In genomic region chr15:101267320-101268104, GRCh38 we compare ENCODE assay signal across 9 cellular contexts. TPM values are rescaled to one million over a fixed set of nuclear protein-coding genes. Genes with fewer than 3 reads are reported as not detected.
DNase-seq lines count a peak whose midpoint lies in the region; ATAC-seq, FAIRE-seq and TF ChIP-seq lines count a peak whose summit lies in the region.
"Had no signal": no experiment of that assay in that cellular context is flagged by ENCODE, and none has a peak within 500 bp of the region (broad histone marks: within the 10 kb centered on the region; RNA-seq: fewer than 3 reads in every experiment).

No MANE protein-coding gene starts in this region.

- TF ChIP-seq RAD21 in HepG2 (CRISPR knock-in tag; IDR thresholded peaks at IDR 0.05) = no peak

- 81% methylated on average over 14 of the region's 18 CpGs for WGBS in HepG2 (ENCODE audit: low lambda C conversion rate)

- TF ChIP-seq CTCF in colonic mucosa (IDR thresholded peaks at IDR 0.05) = no peak
- TF ChIP-seq CTCF in HepG2 (CRISPR knock-in tag; IDR thresholded peaks at IDR 0.05) = no peak
- TF ChIP-seq CTCF in upper lobe of right lung (IDR thresholded peaks at IDR 0.05) = no peak

- H3K27me3 ChIP-seq in colonic mucosa = no peaks in the 10 kb centered on the region
- peaks cover 0 to 3% of the 10 kb centered on the region in 2 experiments; a peak in 2 of 5 replicates for H3K27me3 ChIP-seq in HepG2 (ENCODE audit: control insufficient read depth in 1 of 2, insufficient read depth in 2 of 2, low read length in 2 of 2)
- no peaks in the 10 kb centered on the region for H3K27me3 ChIP-seq in upper lobe of right lung

- POLR2A ChIA-PET in HepG2 (lab: Yijun Ruan, JAX) = interaction anchor here (1.0 kb wide), 1 partner anchor 9 kb away, joined by 4 read pairs; no protein-coding TSS in a partner anchor

- H3K36me3 ChIP-seq in colonic mucosa (peaks cover 4% of the 10 kb centered on the region), HepG2 (replicated peaks in 1 of 2; ENCODE audit: control insufficient read depth in 1 of 2, insufficient read depth in 2 of 2, low read length in 2 of 2) (peaks cover 1 to 22% of the 10 kb centered on the region in 2 experiments), upper lobe of right lung (peaks cover 32% of the 10 kb centered on the region)

- H3K27ac ChIP-seq in colonic mucosa (peak overlapping the region; percentile 13), HepG2 (ENCODE audit: extremely low read length, insufficient read depth, low read length) (no peak overlapping the region), upper lobe of right lung (peak overlapping the region; percentile 65)

- TF ChIP-seq EP300 in HepG2 (IDR thresholded peaks at IDR 0.05; ENCODE audit: low read depth in 2 of 2, low read length in 2 of 2) = no peak
- no peak for TF ChIP-seq EP300 in HepG2 (CRISPR knock-in tag; IDR thresholded peaks at IDR 0.05; ENCODE audit: borderline replicate concordance)

- no peak overlapping the region for H2AFZ ChIP-seq in HepG2 (ENCODE audit: low read length)

- TF ChIP-seq POLR2A in HepG2 (IDR thresholded peaks at IDR 0.05; ENCODE audit: insufficient read depth in 1 of 2, low read depth in 2 of 2, low read length in 2 of 2) = 0 out of 4 replicates have a peak, but pooled peaks of 1 of the 2 experiments have one; percentile 23

- no TSS peak for BruUV-seq in HepG2 (replicated peaks; lab: Mats Ljungman, UMichigan)

- no peak for FAIRE-seq in HepG2 (lab: Jason Lieb, UNC)

- in situ Hi-C loops in HepG2 (cut with HindIII; ENCODE audit: extremely low pct_ligation_motif_present, low pct_unique_long_range_greater_than_20kb) = loop anchor here (25.0 kb wide), 2 partner anchors 355 to 605 kb away; partner anchors contain the start of gene LRRK1

- peak; percentile 86 for DNase-seq in LHCN-M2 (ENCODE audit: low read depth)
- peak; percentile 49 for DNase-seq in colonic mucosa
- no peak for DNase-seq in HepG2 (ENCODE audit: low spot score)
- DNase-seq in upper lobe of right lung = no peak
- no peak for DNase-seq in NCI-H446 (lab: John Stamatoyannopoulos, UW)
- DNase-seq in NCI-H345 treated with DMSO at 0.1 percent for 48 hours (lab: John Stamatoyannopoulos, UW; ENCODE audit: unreplicated experiment) = no peak
- DNase-seq: activated CD4-positive, alpha-beta T cell treated with anti-CD3 and anti-CD28 coated beads for 4 hours; NCI-H2171 treated with DMSO at 0.1 percent for 48 hours had no signal

- no peaks in the 10 kb centered on the region; the same call in 1 of the 2 replicates for H4K20me1 ChIP-seq in HepG2 (ENCODE audit: insufficient read depth, low read length)

- no peak overlapping the region for H3K9ac ChIP-seq in colonic mucosa (ENCODE audit: low read depth in 2 of 2, low read length in 2 of 2)
- H3K9ac ChIP-seq in HepG2 (ENCODE audit: insufficient read depth, low read depth, low read length) = no peak overlapping the region

- H3K4me3 ChIP-seq in colonic mucosa = no peak overlapping the region
- H3K4me3 ChIP-seq in HepG2 (replicated peaks in 1 of 3; ENCODE audit: insufficient read depth in 1 of 3, low read depth in 2 of 3, low read length in 3 of 3) = no peak overlapping the region
- H3K4me3 ChIP-seq in upper lobe of right lung = no peak overlapping the region

- no peak overlapping the region for H3K4me2 ChIP-seq in HepG2 (ENCODE audit: low read depth, low read length)

- no peaks in the 10 kb centered on the region for H3K79me2 ChIP-seq in HepG2 (ENCODE audit: insufficient read depth, low read length)

- intact Hi-C loops in colonic mucosa (cut with DNase I) = loop anchor here (10.0 kb wide), 1 partner anchor 353 kb away; the partner anchor contains the start of gene LRRK1
- intact Hi-C loops in HepG2 (cut with micrococcal nuclease; ENCODE audit: unreplicated experiment) = no loop called here
- intact Hi-C loops in upper lobe of right lung (cut with DNase I) = no loop called here

- ATAC-seq in HepG2 (no peak), upper lobe of right lung (peak; percentile 45), GM18498 (IDR thresholded peaks at IDR 0.05; ENCODE audit: unreplicated experiment) (no peak)

- CTCF ChIA-PET in HepG2 (lab: Yijun Ruan, JAX; ENCODE audit: low intra/inter-chr PET ratio, low total read pairs) = no interaction called here

- H3K4me1 ChIP-seq in colonic mucosa (no peaks in the 10 kb centered on the region), HepG2 (ENCODE audit: insufficient read depth, low read length) (no peaks in the 10 kb centered on the region), upper lobe of right lung (no peaks in the 10 kb centered on the region)

- H3K9me3 ChIP-seq in colonic mucosa (no peaks in the 10 kb centered on the region), HepG2 (ENCODE audit: low read length) (no peaks in the 10 kb centered on the region), upper lobe of right lung (no peaks in the 10 kb centered on the region)

RNA-seq across cellular contexts. Expression of gene SELENOS, which starts 9.8 kb away (rescaled TPM):
- total RNA-seq in LHCN-M2 (2014; rRNA removed) (58.7 and 73.5 TPM in 2 replicates), colonic mucosa (100 to 1,000 TPM in 1 of 2 donors, 10 to 100 TPM in 1; 85.8 to 121 TPM), HepG2 (2016; rRNA removed; fragmentation: Illumina TruSeq; extraction: Trizol) (31.6 and 63.0 TPM in 2 replicates), upper lobe of right lung (78.5 TPM)
- polyA plus RNA-seq in LHCN-M2 (2012) = 56.2 TPM
- 25.6 and 30.5 TPM in 2 replicates for total RNA-seq in HepG2 (2016; cell fraction: cytosol; rRNA removed; fragmentation: Illumina TruSeq; extraction: Trizol; ENCODE audit: low read depth)
- total RNA-seq in HepG2 (2016; cell fraction: insoluble cytoplasmic fraction; rRNA removed; fragmentation: Illumina TruSeq; extraction: Trizol) = 31.1 and 66.3 TPM in 2 replicates
- total RNA-seq in HepG2 (2016; cell fraction: membrane; rRNA removed; fragmentation: Illumina TruSeq; extraction: Trizol) = 32.0 and 35.3 TPM in 2 replicates
- total RNA-seq in HepG2 (2016; cell fraction: nucleus; rRNA removed; fragmentation: Illumina TruSeq; extraction: Trizol) = 52.7 and 62.7 TPM in 2 replicates
- polyA plus RNA-seq in HepG2 (2011; rRNA removed) = 56.6 and 66.1 TPM in 2 replicates
- polyA plus RNA-seq in HepG2 (2011; cell fraction: cytosol; rRNA removed) = 58.8 and 79.4 TPM in 2 replicates
- 21.8 and 28.5 TPM in 2 replicates for polyA plus RNA-seq in HepG2 (2011; cell fraction: nucleus; rRNA removed)
- polyA plus RNA-seq in HepG2 (2012) = 38.2 and 44.5 TPM in 2 replicates
- 19.0 and 26.3 TPM in 2 replicates for polyA plus RNA-seq in HepG2 (2016; cell fraction: cytosol; fragmentation: Illumina TruSeq; extraction: Trizol; ENCODE audit: low read depth)
- polyA plus RNA-seq in HepG2 (2016; cell fraction: insoluble cytoplasmic fraction; fragmentation: Illumina TruSeq; extraction: Trizol; ENCODE audit: low read depth) = 29.3 and 32.0 TPM in 2 replicates
- polyA plus RNA-seq in HepG2 (2016; cell fraction: membrane; fragmentation: Illumina TruSeq; extraction: Trizol; ENCODE audit: low read depth) = 23.0 and 24.1 TPM in 2 replicates
- polyA plus RNA-seq in HepG2 (2016; cell fraction: nucleus; fragmentation: Illumina TruSeq; extraction: Trizol; ENCODE audit: insufficient read depth, low read depth) = 81.3 and 91.5 TPM in 2 replicates
- polyA minus RNA-seq in HepG2 (2011; rRNA and poly(A)+ RNA removed; ENCODE audit: low replicate concordance) = 31.0 and 35.1 TPM in 2 replicates
- 19.4 and 21.8 TPM in 2 replicates for polyA minus RNA-seq in HepG2 (2011; cell fraction: cytosol; rRNA and poly(A)+ RNA removed)
- 64.9 and 77.1 TPM in 2 replicates for polyA minus RNA-seq in HepG2 (2011; cell fraction: nucleus; rRNA and poly(A)+ RNA removed)

RNA-seq across cellular contexts. Expression of gene CHSY1, which starts 15.7 kb away (rescaled TPM):
- 20.5 and 21.8 TPM in 2 replicates for total RNA-seq in LHCN-M2 (2014; rRNA removed)
- polyA plus RNA-seq in LHCN-M2 (2012) = 10.1 TPM
- total RNA-seq in colonic mucosa = 10 to 100 TPM; 12.3 to 13.7 TPM
- total RNA-seq in HepG2 (2016; rRNA removed; fragmentation: Illumina TruSeq; extraction: Trizol) = 12.8 and 13.7 TPM in 2 replicates
- total RNA-seq in HepG2 (2016; cell fraction: cytosol; rRNA removed; fragmentation: Illumina TruSeq; extraction: Trizol; ENCODE audit: low read depth) = 4.3 and 5.4 TPM in 2 replicates
- total RNA-seq in HepG2 (2016; cell fraction: insoluble cytoplasmic fraction; rRNA removed; fragmentation: Illumina TruSeq; extraction: Trizol) = 12.1 and 12.6 TPM in 2 replicates
- total RNA-seq in HepG2 (2016; cell fraction: membrane; rRNA removed; fragmentation: Illumina TruSeq; extraction: Trizol) = 7.0 and 7.9 TPM in 2 replicates
- total RNA-seq in HepG2 (2016; cell fraction: nucleus; rRNA removed; fragmentation: Illumina TruSeq; extraction: Trizol) = 10.5 and 11.5 TPM in 2 replicates
- polyA plus RNA-seq in HepG2 (2011; rRNA removed) = 11.2 and 13.3 TPM in 2 replicates
- 10.0 and 13.2 TPM in 2 replicates for polyA plus RNA-seq in HepG2 (2011; cell fraction: cytosol; rRNA removed)
- polyA plus RNA-seq in HepG2 (2011; cell fraction: nucleus; rRNA removed) = 4.9 and 5.5 TPM in 2 replicates
- 11.0 and 11.8 TPM in 2 replicates for polyA plus RNA-seq in HepG2 (2012)
- polyA plus RNA-seq in HepG2 (2016; cell fraction: cytosol; fragmentation: Illumina TruSeq; extraction: Trizol; ENCODE audit: low read depth) = 0.72 and 0.77 TPM in 2 replicates
- 13.1 and 14.5 TPM in 2 replicates for polyA plus RNA-seq in HepG2 (2016; cell fraction: insoluble cytoplasmic fraction; fragmentation: Illumina TruSeq; extraction: Trizol; ENCODE audit: low read depth)
- 4.8 TPM in 2 replicates for polyA plus RNA-seq in HepG2 (2016; cell fraction: membrane; fragmentation: Illumina TruSeq; extraction: Trizol; ENCODE audit: low read depth)
- polyA plus RNA-seq in HepG2 (2016; cell fraction: nucleus; fragmentation: Illumina TruSeq; extraction: Trizol; ENCODE audit: insufficient read depth, low read depth) = 14.6 and 15.9 TPM in 2 replicates
- polyA minus RNA-seq in HepG2 (2011; rRNA and poly(A)+ RNA removed; ENCODE audit: low replicate concordance) = 12.6 and 31.1 TPM in 2 replicates
- polyA minus RNA-seq in HepG2 (2011; cell fraction: cytosol; rRNA and poly(A)+ RNA removed) = 16.8 and 17.1 TPM in 2 replicates
- 15.8 and 18.3 TPM in 2 replicates for polyA minus RNA-seq in HepG2 (2011; cell fraction: nucleus; rRNA and poly(A)+ RNA removed)
- 40.6 TPM for total RNA-seq in upper lobe of right lung

RNA-seq across cellular contexts. Expression of gene SNRPA1, which starts 27.5 kb away (rescaled TPM):
- total RNA-seq in LHCN-M2 (2014; rRNA removed) = 25.1 and 25.4 TPM in 2 replicates
- polyA plus RNA-seq in LHCN-M2 (2012) = 42.7 TPM
- 10 to 100 TPM; 52.6 to 82.7 TPM for total RNA-seq in colonic mucosa
- 41.2 and 72.5 TPM in 2 replicates for total RNA-seq in HepG2 (2016; rRNA removed; fragmentation: Illumina TruSeq; extraction: Trizol)
- total RNA-seq in HepG2 (2016; cell fraction: cytosol; rRNA removed; fragmentation: Illumina TruSeq; extraction: Trizol; ENCODE audit: low read depth) = 21.5 and 21.7 TPM in 2 replicates
- 44.9 and 72.9 TPM in 2 replicates for total RNA-seq in HepG2 (2016; cell fraction: insoluble cytoplasmic fraction; rRNA removed; fragmentation: Illumina TruSeq; extraction: Trizol)
- total RNA-seq in HepG2 (2016; cell fraction: membrane; rRNA removed; fragmentation: Illumina TruSeq; extraction: Trizol) = 29.4 and 29.6 TPM in 2 replicates
- 43.1 and 47.7 TPM in 2 replicates for total RNA-seq in HepG2 (2016; cell fraction: nucleus; rRNA removed; fragmentation: Illumina TruSeq; extraction: Trizol)
- 80.0 and 108 TPM in 2 replicates for polyA plus RNA-seq in HepG2 (2011; rRNA removed)
- polyA plus RNA-seq in HepG2 (2011; cell fraction: cytosol; rRNA removed) = 70.8 and 71.1 TPM in 2 replicates
- polyA plus RNA-seq in HepG2 (2011; cell fraction: nucleus; rRNA removed) = 95.5 and 97.7 TPM in 2 replicates
- polyA plus RNA-seq in HepG2 (2012) = 77.4 and 94.8 TPM in 2 replicates
- 43.0 and 50.4 TPM in 2 replicates for polyA plus RNA-seq in HepG2 (2016; cell fraction: cytosol; fragmentation: Illumina TruSeq; extraction: Trizol; ENCODE audit: low read depth)
- polyA plus RNA-seq in HepG2 (2016; cell fraction: insoluble cytoplasmic fraction; fragmentation: Illumina TruSeq; extraction: Trizol; ENCODE audit: low read depth) = 177 and 178 TPM in 2 replicates
- 42.8 and 43.9 TPM in 2 replicates for polyA plus RNA-seq in HepG2 (2016; cell fraction: membrane; fragmentation: Illumina TruSeq; extraction: Trizol; ENCODE audit: low read depth)
- polyA plus RNA-seq in HepG2 (2016; cell fraction: nucleus; fragmentation: Illumina TruSeq; extraction: Trizol; ENCODE audit: insufficient read depth, low read depth) = 92.5 and 99.3 TPM in 2 replicates
- 12.8 and 30.9 TPM in 2 replicates for polyA minus RNA-seq in HepG2 (2011; rRNA and poly(A)+ RNA removed; ENCODE audit: low replicate concordance)
- 23.8 and 31.7 TPM in 2 replicates for polyA minus RNA-seq in HepG2 (2011; cell fraction: cytosol; rRNA and poly(A)+ RNA removed)
- polyA minus RNA-seq in HepG2 (2011; cell fraction: nucleus; rRNA and poly(A)+ RNA removed) = 50.7 and 51.6 TPM in 2 replicates
- 40.7 TPM for total RNA-seq in upper lobe of right lung

Comparison
In these comparisons a context has a peak if more than half of its experiments do, and no peak if none do; other contexts are left out.
1. DNase-seq: peak in LHCN-M2 (single experiment) and colonic mucosa (single experiment); none in HepG2 (single experiment), upper lobe of right lung (single experiment), NCI-H446 (0 of 2) and NCI-H345 treated with DMSO at 0.1 percent for 48 hours (single experiment).